In the genomic region with DNA sequence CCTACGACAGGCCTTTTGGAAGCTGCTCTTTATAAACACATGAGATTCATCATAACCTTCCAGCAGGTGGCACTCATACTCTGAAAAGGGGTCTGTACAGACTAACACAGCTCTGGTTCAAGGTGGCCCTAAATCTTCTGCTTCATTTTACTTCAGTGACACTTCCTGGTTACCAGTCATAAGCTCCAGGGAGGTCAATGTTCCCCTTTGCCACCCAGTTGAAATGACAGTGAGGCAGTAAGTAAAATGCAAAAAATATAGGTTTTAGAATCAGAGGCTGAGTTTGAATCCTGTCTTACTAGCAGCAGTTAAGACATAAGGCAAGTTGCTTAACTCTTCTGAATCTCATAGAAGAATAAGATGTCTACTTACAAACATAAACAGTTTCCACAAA, we compare ENCODE assay signal across 8 cellular contexts.
A peak's percentile ranks its signal among the peaks of the same experiment; 100 is the strongest.
DNase-seq lines count a peak whose midpoint lies in the region; ATAC-seq and FAIRE-seq lines count a peak whose summit lies in the region.

No MANE protein-coding gene starts in this region.

- peak overlapping the region; percentile 30 for H2AFZ ChIP-seq in ACC112 (ENCODE audit: low read length, unreplicated experiment)

- no peak overlapping the region; the same call in 1 of the 2 replicates for H3K27ac ChIP-seq in ACC112 (ENCODE audit: low read depth, low read length)

- FAIRE-seq in GM18507 (lab: Jason Lieb, UNC): peak; percentile 87
- FAIRE-seq in islet of Langerhans (lab: Jason Lieb, UNC): peak; percentile 89

- peak overlapping the region; percentile 55 for H3K4me3 ChIP-seq in ACC112 (ENCODE audit: low read depth, low read length)

- no peaks in the 10 kb centered on the region for H3K4me1 ChIP-seq in ACC112 (ENCODE audit: control insufficient read depth, insufficient read depth, low read length, unreplicated experiment)

- in situ Hi-C loops in T47D (cut with HindIII; ENCODE audit: low pct_unique_long_range_greater_than_20kb, low sequenced_read_pairs): no loop called here

- peak; percentile 58 for DNase-seq in GM18507 (ENCODE audit: extremely low spot score, insufficient read length, low read depth)
- DNase-seq in NCI-H1694 treated with DMSO at 0.1 percent for 48 hours (lab: John Stamatoyannopoulos, UW): peak; percentile 82
- DNase-seq in T-helper 2 cell: peak in 3 of 5 experiments; percentile 32 to 91 (median 60)
- peak; percentile 9 to 85 for DNase-seq in T47D (ENCODE audit: low read depth in 1 of 2, low spot score in 1 of 2)
- peak; percentile 20 to 45 (median 35) for DNase-seq in stimulated activated CD4-positive, alpha-beta T cell treated with anti-CD3 and anti-CD28 coated beads, Interleukin-1b, Interleukin-23, amount 100 ng/mL, for 24 hours (ENCODE audit: low read depth in 4 of 4, low spot score in 1 of 4)

- no peaks in the 10 kb centered on the region for H3K27me3 ChIP-seq in ACC112 (ENCODE audit: insufficient read depth, low read length)

- H3K36me3 ChIP-seq in ACC112 (ENCODE audit: insufficient read depth, low read length): no peaks in the 10 kb centered on the region

- peak; percentile 79 for ATAC-seq in HG02970 (IDR thresholded peaks at IDR 0.05; ENCODE audit: low FRiP score, unreplicated experiment)

- no peaks in the 10 kb centered on the region for H3K79me2 ChIP-seq in ACC112 (ENCODE audit: control insufficient read depth, insufficient read depth, low read length, unreplicated experiment)
